Comparison of ENCODE assay signal across 8 cellular contexts in genomic region chr5:1634337-1634661, GRCh38.
DNase-seq lines count a peak whose midpoint lies in the region; ATAC-seq and TF ChIP-seq lines count a peak whose summit lies in the region.

No MANE protein-coding gene starts in this region.

- H3K27me3 Mint-ChIP-seq in CD4-positive, alpha-beta T cell: no peaks in the 10 kb centered on the region
- H3K27me3 Mint-ChIP-seq in endodermal cell (ENCODE audit: insufficient read depth): peaks cover 2% of the 10 kb centered on the region

- peaks cover 37% of the 10 kb centered on the region for H3K4me1 Mint-ChIP-seq in CD4-positive, alpha-beta T cell (ENCODE audit: low read depth)
- H3K4me1 Mint-ChIP-seq in endodermal cell: peaks cover 14% of the 10 kb centered on the region

- H3K36me3 ChIP-seq in NT2/D1 (ENCODE audit: insufficient read depth, insufficient read length, low read length) (no peaks in the 10 kb centered on the region), endodermal cell (ENCODE audit: control insufficient read depth, insufficient read depth, low read length) (no peaks in the 10 kb centered on the region), neuron (ENCODE audit: insufficient read depth, low read length) (no peaks in the 10 kb centered on the region)

- POLR2A ChIA-PET in CD4-positive, alpha-beta T cell (lab: Charles Lee): interaction anchor here (0.7 to 2.0 kb wide), 6 partner anchors 11 to 318 kb away, joined by 3 to 7 read pairs (median 3); partner anchors contain the start of gene LPCAT1

- H3K27ac Mint-ChIP-seq in CD4-positive, alpha-beta T cell: peak overlapping the region; percentile 93
- peak overlapping the region; percentile 94 for H3K27ac Mint-ChIP-seq in endodermal cell

- H3K9ac ChIP-seq in NT2/D1 (ENCODE audit: insufficient read length, low read depth) (peak overlapping the region; percentile 88), endodermal cell (ENCODE audit: extremely low read depth, low read length, poor library complexity, severe bottlenecking) (peak overlapping the region; percentile 38)

- no peak for DNase-seq in CD4-positive, alpha-beta T cell
- DNase-seq in NT2/D1 (ENCODE audit: low read depth, low spot score): no peak
- no peak for DNase-seq in endodermal cell
- no peak for DNase-seq in A172 (ENCODE audit: low spot score)
- no peak for DNase-seq in SKM-1 treated with dmso at 0.1 percent for 144 hours (lab: John Stamatoyannopoulos, UW; ENCODE audit: unreplicated experiment)
- no peak for DNase-seq in activated CD4-positive, alpha-beta T cell treated with anti-CD3 and anti-CD28 coated beads for 48 hours

- CTCF ChIA-PET in CD4-positive, alpha-beta T cell (lab: Charles Lee): interaction anchor here (1.4 kb wide), 1 partner anchor 11 kb away, joined by 4 read pairs; no protein-coding TSS in a partner anchor

- no peaks in the 10 kb centered on the region for H3K27me3 ChIP-seq in CD4-positive, alpha-beta T cell (ENCODE audit: control insufficient read depth, insufficient read depth, low read length)
- H3K27me3 ChIP-seq in NT2/D1 (ENCODE audit: insufficient read depth, insufficient read length): no peaks in the 10 kb centered on the region
- H3K27me3 ChIP-seq in endodermal cell (ENCODE audit: control insufficient read depth, insufficient read depth, low read length, poor library complexity, severe bottlenecking): no peaks in the 10 kb centered on the region
- H3K27me3 ChIP-seq in neuron (ENCODE audit: insufficient read depth, low read length): no peaks in the 10 kb centered on the region

- no peak overlapping the region for H2AFZ ChIP-seq in neuron (ENCODE audit: low read depth, low read length)

- intact Hi-C loops in CD4-positive, alpha-beta T cell (cut with DNase I, micrococcal nuclease): loop anchor here in 1 of 2 experiments (2.0 kb wide), 1 partner anchor 247 kb away; no protein-coding TSS in a partner anchor

- no peaks in the 10 kb centered on the region for H3K4me1 ChIP-seq in NT2/D1 (ENCODE audit: insufficient read depth, insufficient read length)
- H3K4me1 ChIP-seq in endodermal cell (ENCODE audit: control insufficient read depth, insufficient read depth, low read length): peaks cover 4% of the 10 kb centered on the region
- no peaks in the 10 kb centered on the region for H3K4me1 ChIP-seq in neuron (ENCODE audit: insufficient read depth, low read length)

- TF ChIP-seq CTCF in CD4-positive, alpha-beta T cell (IDR thresholded peaks at IDR 0.05): no peak
- no peak for TF ChIP-seq CTCF in endodermal cell (conservative IDR thresholded peaks at IDR 0.05)

- H3K9me3 ChIP-seq in CD4-positive, alpha-beta T cell (ENCODE audit: control insufficient read depth, low read length): no peaks in the 10 kb centered on the region
- no peaks in the 10 kb centered on the region for H3K9me3 ChIP-seq in NT2/D1 (ENCODE audit: insufficient read depth, low read length)
- H3K9me3 ChIP-seq in endodermal cell (ENCODE audit: control insufficient read depth, low read length): no peaks in the 10 kb centered on the region
- no peaks in the 10 kb centered on the region for H3K9me3 ChIP-seq in neuron (ENCODE audit: low read length)

- no peaks in the 10 kb centered on the region for H3K9me3 Mint-ChIP-seq in CD4-positive, alpha-beta T cell
- H3K9me3 Mint-ChIP-seq in endodermal cell: no peaks in the 10 kb centered on the region

- H3K4me3 ChIP-seq in NT2/D1 (ENCODE audit: insufficient read length, low read depth) (peak overlapping the region; percentile 55), endodermal cell (ENCODE audit: low read length) (peak overlapping the region; percentile 80), neuron (ENCODE audit: low read length) (peak overlapping the region; percentile 59)

- no peak for ATAC-seq in CD4-positive, alpha-beta T cell (ENCODE audit: poor library complexity)
- ATAC-seq in esophagus mucosa: no peak

- H3K4me3 Mint-ChIP-seq in CD4-positive, alpha-beta T cell: peak overlapping the region; percentile 96
- H3K4me3 Mint-ChIP-seq in endodermal cell: peak overlapping the region; percentile 81

- 85% methylated on average over 11 of the region's 18 CpGs; no CpG with 5 or more reads in 1 of the 2 experiments for WGBS in endodermal cell (ENCODE audit: insufficient coverage in 1 of 2, insufficient read length in 1 of 2), 2 experiments

- H3K36me3 Mint-ChIP-seq in CD4-positive, alpha-beta T cell (ENCODE audit: low read depth): peaks cover 17% of the 10 kb centered on the region
- H3K36me3 Mint-ChIP-seq in endodermal cell (ENCODE audit: low read depth): peaks cover 17% of the 10 kb centered on the region

- peak overlapping the region; percentile 41 for H3K27ac ChIP-seq in CD4-positive, alpha-beta T cell (ENCODE audit: low read depth, low read length)
- H3K27ac ChIP-seq in endodermal cell (ENCODE audit: low read depth, low read length): no peak overlapping the region
